In the genomic region with DNA sequence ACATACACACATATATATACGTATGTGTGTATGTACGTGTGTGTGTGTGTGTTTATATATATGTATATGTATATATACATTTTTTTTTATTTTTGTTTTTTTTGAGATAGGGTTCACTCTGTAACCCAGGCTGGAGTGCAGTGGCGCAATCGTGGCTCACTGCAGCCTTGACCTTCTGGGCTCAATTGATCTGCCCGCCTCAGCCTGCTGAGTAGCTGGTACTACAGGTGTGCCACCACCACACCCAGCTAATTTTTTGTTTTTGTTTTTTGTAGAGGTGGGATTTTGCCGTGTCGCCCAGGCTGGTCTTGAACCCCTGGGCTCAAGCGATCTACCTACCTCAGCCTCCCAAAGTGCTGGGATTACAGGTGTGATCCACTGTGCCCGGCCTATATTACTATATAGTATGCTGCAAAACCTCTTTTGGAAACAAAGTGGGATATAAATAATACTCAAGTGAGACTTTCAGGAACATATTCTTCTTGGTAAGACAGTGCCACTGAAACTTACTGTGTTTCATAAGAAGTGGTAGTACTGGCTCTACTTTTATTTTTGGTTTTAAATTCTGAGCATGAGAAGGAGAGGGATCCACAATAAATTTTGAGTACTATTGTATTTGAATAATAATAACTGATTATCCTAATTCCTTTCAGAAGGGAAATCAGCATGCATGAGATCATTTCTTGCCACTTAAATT, we compare ENCODE assay signal across 26 cellular contexts. TPM values are rescaled to one million over a fixed set of nuclear protein-coding genes. Genes with fewer than 3 reads are reported as not detected.
A peak's percentile ranks its signal among the peaks of the same experiment; 100 is the strongest.
DNase-seq lines count a peak whose midpoint lies in the region; ATAC-seq and TF ChIP-seq lines count a peak whose summit lies in the region.
"Had no signal": no experiment of that assay in that cellular context is flagged by ENCODE, and none has a peak within 500 bp of the region (broad histone marks: within the 10 kb centered on the region; RNA-seq: fewer than 3 reads in every experiment).

No MANE protein-coding gene starts in this region.

- H3K36me3 Mint-ChIP-seq in GM23338 (ENCODE audit: low read depth) (peaks cover 58% of the 10 kb centered on the region), natural killer cell (peaks cover 6% of the 10 kb centered on the region)
- peaks cover 62% of the 10 kb centered on the region for H3K36me3 Mint-ChIP-seq in activated T-helper 2 cell treated with anti-CD3 and anti-CD28 coated beads, Interferon-gamma antibody, Interleukin-2, Interleukin-4, amounts not matched to agents 10 μg/mL and 5 μg/mL and 100 μg/mL, durations not matched to agents 14 hours and 24 hours and 36 hours (ENCODE audit: low read depth)

- H3K79me2 ChIP-seq in GM23338 (replicated peaks; ENCODE audit: insufficient read depth), result peaks cover 96% of the 10 kb centered on the region

- H3K4me1 ChIP-seq in GM23338 (ENCODE audit: insufficient read depth), result no peaks in the 10 kb centered on the region

- ATAC-seq in GM23338, result no peak
- ATAC-seq in natural killer cell, result no peak
- ATAC-seq in GM18517 (IDR thresholded peaks at IDR 0.05; ENCODE audit: unreplicated experiment), result no peak
- ATAC-seq in HG03280 (IDR thresholded peaks at IDR 0.05; ENCODE audit: unreplicated experiment), result no peak

- 0 out of 2 replicates have a peak, but pooled peaks cover 4% of the 10 kb centered on the region for H3F3A ChIP-seq in GM23338 (replicated peaks; ENCODE audit: low read depth)

- DNase-seq in GM12865 (ENCODE audit: low read depth) (peak; percentile 28), GM23338 (ENCODE audit: low spot score) (no peak), natural killer cell (no peak), NCI-H524 treated with DMSO at 0.1 percent for 48 hours (lab: John Stamatoyannopoulos, UW) (no peak)
- no peak for DNase-seq in activated T-helper 2 cell treated with anti-CD3 and anti-CD28 coated beads, Interferon-gamma antibody, Interleukin-2, Interleukin-4, amounts not matched to agents 10 μg/mL and 5 μg/mL and 100 μg/mL, durations not matched to agents 14 hours and 24 hours and 36 hours (ENCODE audit: low spot score)
- DNase-seq: activated CD4-positive, alpha-beta T cell treated with anti-CD3 and anti-CD28 coated beads, Interleukin-2, amount 10 ng/mL, durations not matched to agents 7 days and 5 days; activated CD8-positive, alpha-beta memory T cell treated with anti-CD3 and anti-CD28 coated beads, Interleukin-2, amount 50 U/mL, for 4 hours; activated gamma-delta T cell; brain microvascular endothelial cell; Calu3; DMS79 treated with DMSO at 0.1 percent for 48 hours; GF-D8; GM23248; left ventricle myocardium inferior; naive B cell; NCI-H1105; NCI-H187 treated with DMSO at 0.1 percent for 48 hours; NCI-H526 treated with DMSO at 0.1 percent for 48 hours; Right ventricle myocardium superior; small intestine; T-helper 9 cell; upper lobe of left lung had no signal

- H3K27ac Mint-ChIP-seq in GM23338, result 0 out of 2 replicates have a peak overlapping the region, but pooled peaks have one; percentile 30
- H3K27ac Mint-ChIP-seq in activated T-helper 2 cell treated with anti-CD3 and anti-CD28 coated beads, Interferon-gamma antibody, Interleukin-2, Interleukin-4, amounts not matched to agents 10 μg/mL and 5 μg/mL and 100 μg/mL, durations not matched to agents 14 hours and 24 hours and 36 hours, result peak overlapping the region; percentile 64
- H3K27ac Mint-ChIP-seq in natural killer cell, result peak overlapping the region; percentile 35 to 41
- H3K27ac Mint-ChIP-seq: activated CD4-positive, alpha-beta T cell treated with anti-CD3 and anti-CD28 coated beads, Interleukin-2, amount 10 ng/mL, durations not matched to agents 7 days and 5 days had no signal

- H4K20me1 ChIP-seq in GM23338 (replicated peaks; ENCODE audit: insufficient read depth), result peaks cover 3% of the 10 kb centered on the region; the same call in 1 of the 2 replicates

- no peak overlapping the region for H3K4me3 Mint-ChIP-seq in GM23338
- no peak overlapping the region for H3K4me3 Mint-ChIP-seq in activated T-helper 2 cell treated with anti-CD3 and anti-CD28 coated beads, Interferon-gamma antibody, Interleukin-2, Interleukin-4, amounts not matched to agents 10 μg/mL and 5 μg/mL and 100 μg/mL, durations not matched to agents 14 hours and 24 hours and 36 hours (ENCODE audit: low read depth)
- no peak overlapping the region for H3K4me3 Mint-ChIP-seq in natural killer cell
- H3K4me3 Mint-ChIP-seq: activated CD4-positive, alpha-beta T cell treated with anti-CD3 and anti-CD28 coated beads, Interleukin-2, amount 10 ng/mL, durations not matched to agents 7 days and 5 days; naive B cell had no signal

- H3K27me3 Mint-ChIP-seq in GM23338 (ENCODE audit: insufficient read depth, low read depth, poor library complexity) (no peaks in the 10 kb centered on the region), natural killer cell (ENCODE audit: low read depth in 2 of 2) (no peaks in the 10 kb centered on the region)
- H3K27me3 Mint-ChIP-seq in activated T-helper 2 cell treated with anti-CD3 and anti-CD28 coated beads, Interferon-gamma antibody, Interleukin-2, Interleukin-4, amounts not matched to agents 10 μg/mL and 5 μg/mL and 100 μg/mL, durations not matched to agents 14 hours and 24 hours and 36 hours (ENCODE audit: low read depth), result no peaks in the 10 kb centered on the region
- H3K27me3 Mint-ChIP-seq: activated CD4-positive, alpha-beta T cell treated with anti-CD3 and anti-CD28 coated beads, Interleukin-2, amount 10 ng/mL, durations not matched to agents 7 days and 5 days; naive B cell had no signal

- peak overlapping the region; percentile 37 for H3K27ac ChIP-seq in GM23338 (ENCODE audit: low read depth)
- H3K27ac ChIP-seq: BLaER1 treated with 17β-estradiol and CSF1 and Interleukin-3, amounts not matched to agents 10 nM and 100 nM; brain microvascular endothelial cell; GM23248; left ventricle myocardium inferior; upper lobe of left lung; VCaP had no signal

- no peak overlapping the region for H2AFZ ChIP-seq in GM23338
- H2AFZ ChIP-seq: GM23248 had no signal

- TF ChIP-seq CTCF in GM12865 (IDR thresholded peaks at IDR 0.05; ENCODE audit: insufficient read depth, low read depth, low read length, missing control alignments) (no peak), GM23338 (conservative IDR thresholded peaks at IDR 0.05; ENCODE audit: low read depth in 2 of 2) (no peak), natural killer cell (IDR thresholded peaks at IDR 0.05) (no peak)

- no peak overlapping the region for H3K4me2 ChIP-seq in GM23338
- H3K4me2 ChIP-seq: BLaER1 treated with 17β-estradiol and CSF1 and Interleukin-3, amounts not matched to agents 10 nM and 100 nM had no signal

- intact Hi-C loops in activated T-helper 2 cell treated with anti-CD3 and anti-CD28 coated beads, Interferon-gamma antibody, Interleukin-2, Interleukin-4, amounts not matched to agents 10 μg/mL and 5 μg/mL and 100 μg/mL, durations not matched to agents 14 hours and 24 hours and 36 hours (cut with micrococcal nuclease), result loop anchor here (5.0 kb wide), 1 partner anchor 53 kb away; the partner anchor contains the start of gene MLLT10
- intact Hi-C loops in natural killer cell (cut with micrococcal nuclease), result no loop called here

- peaks cover 3% of the 10 kb centered on the region; the same call in 1 of the 3 replicates for H3K9me3 Mint-ChIP-seq in GM23338
- H3K9me3 Mint-ChIP-seq in activated T-helper 2 cell treated with anti-CD3 and anti-CD28 coated beads, Interferon-gamma antibody, Interleukin-2, Interleukin-4, amounts not matched to agents 10 μg/mL and 5 μg/mL and 100 μg/mL, durations not matched to agents 14 hours and 24 hours and 36 hours, result peaks cover 12% of the 10 kb centered on the region
- H3K9me3 Mint-ChIP-seq in natural killer cell, result peaks cover 0 to 2% of the 10 kb centered on the region in 2 donors

- H3K4me3 ChIP-seq in GM12865 (ENCODE audit: low read depth, low read length) (no peak overlapping the region), GM23338 (no peak overlapping the region)
- H3K4me3 ChIP-seq: BLaER1 treated with 17β-estradiol and CSF1 and Interleukin-3, amounts not matched to agents 10 nM and 100 nM; GM23248; left ventricle myocardium inferior; upper lobe of left lung had no signal

- H3K4me1 Mint-ChIP-seq in GM23338 (peaks cover 6% of the 10 kb centered on the region; the same call in 1 of the 3 replicates), natural killer cell (peaks cover 21 to 41% of the 10 kb centered on the region in 2 donors)
- H3K4me1 Mint-ChIP-seq in activated T-helper 2 cell treated with anti-CD3 and anti-CD28 coated beads, Interferon-gamma antibody, Interleukin-2, Interleukin-4, amounts not matched to agents 10 μg/mL and 5 μg/mL and 100 μg/mL, durations not matched to agents 14 hours and 24 hours and 36 hours (ENCODE audit: low read depth), result peaks cover 44% of the 10 kb centered on the region

- H3K36me3 ChIP-seq in GM23338 (ENCODE audit: insufficient read depth), result no peaks in the 10 kb centered on the region
- H3K36me3 ChIP-seq: brain microvascular endothelial cell had no signal

- no peaks in the 10 kb centered on the region for H3K9me2 ChIP-seq in GM23338 (ENCODE audit: insufficient read depth)

- no peaks in the 10 kb centered on the region for H3K27me3 ChIP-seq in GM23338 (ENCODE audit: insufficient read depth)
- H3K27me3 ChIP-seq: BLaER1 treated with 17β-estradiol and CSF1 and Interleukin-3, amounts not matched to agents 10 nM and 100 nM; brain microvascular endothelial cell; upper lobe of left lung had no signal

TF ChIP-seq in GM23338, 12 proteins besides CTCF, POLR2A, EP300 and RAD21 (continues in another document):
- TF ChIP-seq STAT1 (IDR thresholded peaks at IDR 0.05; ENCODE audit: unreplicated experiment), result no peak
- no peak for TF ChIP-seq EZH2 (IDR thresholded peaks at IDR 0.05; ENCODE audit: low read depth, unreplicated experiment)

RNA-seq across cellular contexts. Expression of gene MLLT10, which starts 51.0 kb away (rescaled TPM):
- total RNA-seq in GM23338 (2014; rRNA removed; shearing (Covaris generic)), result 54.1 and 55.4 TPM in 2 replicates
- polyA plus RNA-seq in GM23338 (2016; fragmentation: Nextera tagmentation; extraction: Ambion mirVana), result 26.1 and 28.8 TPM in 2 replicates
- 45.4 and 47.4 TPM in 2 replicates for total RNA-seq in activated T-helper 2 cell treated with anti-CD3 and anti-CD28 coated beads, Interferon-gamma antibody, Interleukin-2, Interleukin-4, amounts not matched to agents 10 μg/mL and 5 μg/mL and 100 μg/mL, durations not matched to agents 14 hours and 24 hours and 36 hours
- 10 to 100 TPM; 40.4 to 65.2 (median 60.0) TPM for total RNA-seq in natural killer cell

RNA-seq across cellular contexts. Expression of gene SKIDA1, which starts 59.5 kb away (rescaled TPM):
- total RNA-seq in GM23338 (2014; rRNA removed; shearing (Covaris generic)), result 2.3 and 3.5 TPM in 2 replicates
- 0.94 and 1.5 TPM in 2 replicates for polyA plus RNA-seq in GM23338 (2016; fragmentation: Nextera tagmentation; extraction: Ambion mirVana)
- 0.11 TPM in 2 replicates for total RNA-seq in activated T-helper 2 cell treated with anti-CD3 and anti-CD28 coated beads, Interferon-gamma antibody, Interleukin-2, Interleukin-4, amounts not matched to agents 10 μg/mL and 5 μg/mL and 100 μg/mL, durations not matched to agents 14 hours and 24 hours and 36 hours
- total RNA-seq in natural killer cell, result not detected
- total RNA-seq: GM23248 had no signal
